In the genomic region with DNA sequence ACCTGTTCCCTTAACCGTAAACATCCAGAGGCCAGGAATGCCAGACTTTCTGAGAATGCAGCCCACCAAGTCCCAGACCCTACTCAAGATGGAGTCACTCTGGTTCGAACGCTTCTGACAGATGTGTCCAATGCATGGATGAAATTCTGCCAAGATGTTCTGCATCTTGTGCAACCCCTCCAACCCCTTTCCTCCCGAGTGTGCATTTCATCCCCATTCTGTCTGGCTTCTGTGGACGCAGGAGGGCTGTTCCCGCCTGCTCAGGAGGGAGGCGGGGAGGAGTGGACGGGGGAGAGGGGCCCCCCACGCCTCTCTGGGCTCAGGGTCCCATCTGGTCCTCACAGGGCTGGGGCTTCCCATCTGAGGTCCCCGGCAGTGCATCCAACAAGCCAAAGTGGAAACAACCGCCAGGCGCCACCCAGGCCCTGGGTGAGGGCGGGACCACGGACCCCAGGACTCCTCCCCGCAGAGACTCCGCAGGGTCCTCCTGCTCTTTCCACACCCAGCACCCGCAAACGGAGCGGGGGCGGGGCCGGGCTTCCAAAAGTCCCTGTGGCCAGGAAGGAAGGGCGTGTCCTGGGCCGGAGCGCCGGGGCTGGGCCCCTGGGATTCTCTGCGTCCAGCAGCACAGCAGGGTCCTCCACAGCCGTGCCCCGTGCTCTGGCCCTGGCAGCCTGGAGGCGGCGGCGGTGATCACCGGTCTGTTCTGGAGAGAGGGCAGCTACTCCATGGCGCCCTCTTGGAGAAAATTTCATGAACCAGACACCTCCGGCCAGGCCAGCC, we compare ENCODE assay signal across 8 cellular contexts. TPM values are rescaled to one million over a fixed set of nuclear protein-coding genes. Genes with fewer than 3 reads are reported as not detected.
A peak's percentile ranks its signal among the peaks of the same experiment; 100 is the strongest.
DNase-seq lines count a peak whose midpoint lies in the region; ATAC-seq and TF ChIP-seq lines count a peak whose summit lies in the region.

No MANE protein-coding gene starts in this region.

- no peak for ATAC-seq in HG02870 (IDR thresholded peaks at IDR 0.05; ENCODE audit: unreplicated experiment)

- in situ Hi-C loops in mammary epithelial cell (cut with MboI; ENCODE audit: low sequenced_read_pairs in 2 of 2) = no loop called here

- H3K79me2 ChIP-seq in mammary epithelial cell (ENCODE audit: insufficient read depth, low read length) = peaks cover 2% of the 10 kb centered on the region

- no TSS peak for BruUV-seq in mammary epithelial cell (replicated peaks; lab: Mats Ljungman, UMichigan)

- CTCF ChIA-PET in mammary epithelial cell (lab: Charles Lee; ENCODE audit: low non-redundant PET) = no interaction called here

- peaks cover 20% of the 10 kb centered on the region for H3K4me1 ChIP-seq in mammary epithelial cell (ENCODE audit: insufficient read depth, low read length)

- 19% methylated on average over 21 of the region's 34 CpGs for WGBS in mammary epithelial cell (ENCODE audit: low coverage, missing lambda C conversion rate)

- intact Hi-C loops in mammary epithelial cell (cut with micrococcal nuclease) = loop anchor here (1.0 to 2.0 kb wide), 2 partner anchors 17 to 44 kb away; partner anchors contain the start of gene UBE2G2

- H3K4me3 Mint-ChIP-seq in T-helper 2 cell treated with Interferon-gamma antibody and Interleukin-4, amounts not matched to agents 5 μg/mL and 100 μg/mL, for 36 hours = peak overlapping the region; percentile 63

- peak; percentile 19 to 49 for TF ChIP-seq CTCF in mammary epithelial cell (conservative IDR thresholded peaks at IDR 0.05 in 1 of 2, IDR thresholded peaks at IDR 0.05 in 1 of 2; ENCODE audit: extremely low read depth in 1 of 2, insufficient read depth in 1 of 2, low read depth in 1 of 2, low read length in 2 of 2)

- peak overlapping the region; percentile 82 for H3K4me2 ChIP-seq in mammary epithelial cell (ENCODE audit: insufficient read depth, low read depth, low read length)

- peak overlapping the region; percentile 72 for H2AFZ ChIP-seq in mammary epithelial cell (ENCODE audit: low read depth, low read length)

- H3K9ac ChIP-seq in mammary epithelial cell (ENCODE audit: insufficient read depth, low read length) = no peak overlapping the region

- no peaks in the 10 kb centered on the region for H4K20me1 ChIP-seq in mammary epithelial cell (ENCODE audit: insufficient read depth, low read length)

- dilution Hi-C loops in mammary epithelial cell (cut with HindIII; ENCODE audit: low sequenced_read_pairs) = no loop called here

- DNase-seq in NCI-H1436 (lab: John Stamatoyannopoulos, UW) (peak; percentile 49), NCI-H1436 treated with DMSO at 0.1 percent for 48 hours (lab: John Stamatoyannopoulos, UW) (no peak), HuH-7.5 (ENCODE audit: low spot score) (peak; percentile 55), mammary epithelial cell (no peak), iris pigment epithelial cell (ENCODE audit: low read depth) (peak; percentile 62)
- peak; percentile 67 for DNase-seq in T-helper 2 cell treated with Interferon-gamma antibody and Interleukin-4, amounts not matched to agents 5 μg/mL and 100 μg/mL, for 36 hours (ENCODE audit: low spot score)
- DNase-seq in stimulated activated CD4-positive, alpha-beta T cell treated with anti-CD3 and anti-CD28 coated beads, Interleukin-2, amount 100 ng/mL, for 24 hours = peak; percentile 60 to 81

- peaks cover 4% of the 10 kb centered on the region for H3K27me3 Mint-ChIP-seq in T-helper 2 cell treated with Interferon-gamma antibody and Interleukin-4, amounts not matched to agents 5 μg/mL and 100 μg/mL, for 36 hours (ENCODE audit: low read depth)

- no peaks in the 10 kb centered on the region for H3K9me3 ChIP-seq in mammary epithelial cell (replicated peaks; ENCODE audit: insufficient read depth, low read length)

- H3K4me1 Mint-ChIP-seq in T-helper 2 cell treated with Interferon-gamma antibody and Interleukin-4, amounts not matched to agents 5 μg/mL and 100 μg/mL, for 36 hours (ENCODE audit: low read depth) = peaks cover 7% of the 10 kb centered on the region

- no peak overlapping the region for H3K27ac ChIP-seq in mammary epithelial cell (ENCODE audit: insufficient read depth, low read depth, low read length)

- peaks cover 12% of the 10 kb centered on the region for H3K36me3 Mint-ChIP-seq in T-helper 2 cell treated with Interferon-gamma antibody and Interleukin-4, amounts not matched to agents 5 μg/mL and 100 μg/mL, for 36 hours (ENCODE audit: low read depth)

- H3K4me3 ChIP-seq in mammary epithelial cell (replicated peaks in 1 of 3; ENCODE audit: insufficient read depth in 1 of 3, low read depth in 2 of 3, low read length in 3 of 3) = peak overlapping the region; percentile 15 to 47 (median 28)

- H3K9me3 Mint-ChIP-seq in T-helper 2 cell treated with Interferon-gamma antibody and Interleukin-4, amounts not matched to agents 5 μg/mL and 100 μg/mL, for 36 hours = no peaks in the 10 kb centered on the region

- H3K27ac Mint-ChIP-seq in T-helper 2 cell treated with Interferon-gamma antibody and Interleukin-4, amounts not matched to agents 5 μg/mL and 100 μg/mL, for 36 hours = peak overlapping the region; percentile 62

- H3K36me3 ChIP-seq in mammary epithelial cell (ENCODE audit: insufficient read depth, low read length) = peaks cover 11% of the 10 kb centered on the region

- no peaks in the 10 kb centered on the region for H3K27me3 ChIP-seq in mammary epithelial cell (ENCODE audit: insufficient read depth, low read length)

RNA-seq across cellular contexts. Expression of gene SUMO3, which starts 27.7 kb away (rescaled TPM):
- 10 to 100 TPM; 58.1 to 58.8 TPM for total RNA-seq in mammary epithelial cell
- polyA plus RNA-seq in mammary epithelial cell = 89.6 TPM
- polyA minus RNA-seq in mammary epithelial cell = 52.9 TPM

RNA-seq across cellular contexts. Expression of gene PTTG1IP, which starts 27.9 kb away (rescaled TPM):
- 100 to 1,000 TPM; 131 to 269 TPM for total RNA-seq in mammary epithelial cell
- polyA plus RNA-seq in mammary epithelial cell = 146 TPM
- polyA minus RNA-seq in mammary epithelial cell = 174 TPM

RNA-seq across cellular contexts. Expression of gene UBE2G2, which starts 44.0 kb away (rescaled TPM):
- 10 to 100 TPM; 85.7 to 93.1 TPM for total RNA-seq in mammary epithelial cell
- 82.0 TPM for polyA plus RNA-seq in mammary epithelial cell
- 82.4 TPM for polyA minus RNA-seq in mammary epithelial cell

Comparison
In these comparisons a context has a peak if more than half of its experiments do, and no peak if none do; other contexts are left out.
1. DNase-seq: peak in NCI-H1436 (single experiment), HuH-7.5 (single experiment), T-helper 2 cell treated with Interferon-gamma antibody and Interleukin-4, amounts not matched to agents 5 μg/mL and 100 μg/mL, for 36 hours (single experiment), iris pigment epithelial cell (single experiment) and stimulated activated CD4-positive, alpha-beta T cell treated with anti-CD3 and anti-CD28 coated beads, Interleukin-2, amount 100 ng/mL, for 24 hours (2 of 2); none in NCI-H1436 treated with DMSO at 0.1 percent for 48 hours (single experiment) and mammary epithelial cell (single experiment).